18 cellular contexts compared by ENCODE assay signal in genomic region chr1:36991551-36991950, GRCh38. TPM values are rescaled to one million over a fixed set of nuclear protein-coding genes. Genes with fewer than 3 reads are reported as not detected.
A peak's percentile ranks its signal among the peaks of the same experiment; 100 is the strongest.
DNase-seq lines count a peak whose midpoint lies in the region; ATAC-seq and TF ChIP-seq lines count a peak whose summit lies in the region.
"Had no signal": no experiment of that assay in that cellular context is flagged by ENCODE, and none has a peak within 500 bp of the region (broad histone marks: within the 10 kb centered on the region; RNA-seq: fewer than 3 reads in every experiment).

No MANE protein-coding gene starts in this region.

- TF ChIP-seq CTCF in heart left ventricle (IDR thresholded peaks at IDR 0.05) (no peak), glutamatergic neuron (IDR thresholded peaks at IDR 0.05; ENCODE audit: partially characterized antibody, unreplicated experiment) (no peak)

- no peak overlapping the region for H3K4me2 ChIP-seq in neuronal stem cell (ENCODE audit: insufficient read depth, low read length, poor library complexity, severe bottlenecking)

- H3K9me3 ChIP-seq in heart left ventricle (no peaks in the 10 kb centered on the region), neuronal stem cell (replicated peaks in 1 of 2; ENCODE audit: control insufficient read depth in 2 of 2, insufficient read depth in 1 of 2, low read depth in 1 of 2, low read length in 2 of 2) (no peaks in the 10 kb centered on the region)
- H3K9me3 ChIP-seq: Caco-2 had no signal

- H3K4ac ChIP-seq in neuronal stem cell (ENCODE audit: low read length), result peak overlapping the region; percentile 19

- no peak overlapping the region for H4K8ac ChIP-seq in neuronal stem cell (ENCODE audit: low read depth, low read length)

- no peak overlapping the region for H3K14ac ChIP-seq in neuronal stem cell (ENCODE audit: low read length)

- no peak overlapping the region for H2AFZ ChIP-seq in neuronal stem cell (ENCODE audit: low read length)
- H2AFZ ChIP-seq: GM23248 had no signal

- intact Hi-C loops in left ventricle myocardium superior (cut with micrococcal nuclease), result no loop called here
- intact Hi-C loops in heart left ventricle (cut with DNase I), result no loop called here

- H2BK15ac ChIP-seq in neuronal stem cell (ENCODE audit: low read length), result peak overlapping the region; percentile 53

- peak overlapping the region; percentile 26 for H2BK12ac ChIP-seq in neuronal stem cell (ENCODE audit: low read length)

- H3K4me1 Mint-ChIP-seq in glutamatergic neuron (ENCODE audit: low read depth, unreplicated experiment), result peaks cover 3% of the 10 kb centered on the region
- H3K4me1 Mint-ChIP-seq: CD4-positive, alpha-beta memory T cell had no signal

- H3K79me1 ChIP-seq in neuronal stem cell (ENCODE audit: low read depth, low read length), result no peaks in the 10 kb centered on the region

- H3K36me3 Mint-ChIP-seq in glutamatergic neuron (ENCODE audit: unreplicated experiment), result no peaks in the 10 kb centered on the region
- H3K36me3 Mint-ChIP-seq: CD4-positive, alpha-beta memory T cell had no signal

- H3K4me3 Mint-ChIP-seq in glutamatergic neuron (ENCODE audit: unreplicated experiment), result no peak overlapping the region
- H3K4me3 Mint-ChIP-seq: CD4-positive, alpha-beta memory T cell had no signal

- H2BK5ac ChIP-seq in neuronal stem cell (ENCODE audit: low read length), result no peak overlapping the region

- H3K9ac ChIP-seq in neuronal stem cell (ENCODE audit: low read depth, low read length, poor library complexity), result no peak overlapping the region
- H3K9ac ChIP-seq: GM23248 had no signal

- H2BK120ac ChIP-seq in neuronal stem cell (ENCODE audit: low read depth, low read length), result peak overlapping the region; percentile 48

- H3K4me1 ChIP-seq in heart left ventricle (no peaks in the 10 kb centered on the region), neuronal stem cell (ENCODE audit: control insufficient read depth in 2 of 2, insufficient read depth in 1 of 2, low read depth in 1 of 2, low read length in 2 of 2) (peaks cover 0 to 20% of the 10 kb centered on the region in 2 donors)
- H3K4me1 ChIP-seq: Caco-2 had no signal

- H3K18ac ChIP-seq in neuronal stem cell (ENCODE audit: low read length), result peak overlapping the region; percentile 58

- peaks cover 7% of the 10 kb centered on the region for H3K9me3 Mint-ChIP-seq in glutamatergic neuron (ENCODE audit: unreplicated experiment)

- TF ChIP-seq POLR2A in heart left ventricle (IDR thresholded peaks at IDR 0.05), result no peak

- no peak overlapping the region for H4K91ac ChIP-seq in neuronal stem cell (ENCODE audit: low read depth, low read length, poor library complexity)

- no peak overlapping the region for H3K27ac ChIP-seq in heart left ventricle
- H3K27ac ChIP-seq in neuronal stem cell (replicated peaks; ENCODE audit: low read length), result no peak overlapping the region
- H3K27ac ChIP-seq: GM23248 had no signal

- ATAC-seq in left ventricle myocardium superior, result peak; percentile 37
- no peak for ATAC-seq in heart left ventricle
- ATAC-seq: GM12878 had no signal

- in situ Hi-C loops in SK-MEL-5 (cut with HindIII; ENCODE audit: low pct_unique_long_range_greater_than_20kb, low sequenced_read_pairs), result no loop called here

- H3K27me3 Mint-ChIP-seq in glutamatergic neuron (ENCODE audit: unreplicated experiment), result peaks cover 8% of the 10 kb centered on the region

- no peak overlapping the region for H3K4me3 ChIP-seq in heart left ventricle
- no peak overlapping the region for H3K4me3 ChIP-seq in neuronal stem cell (ENCODE audit: low read length in 2 of 2)
- H3K4me3 ChIP-seq: GM12878, GM23248 had no signal

- peak overlapping the region; percentile 54 for H2AK5ac ChIP-seq in neuronal stem cell (ENCODE audit: low read depth, low read length)

- H3K23ac ChIP-seq in neuronal stem cell (ENCODE audit: low read depth, low read length, poor library complexity), result no peak overlapping the region

- WGBS in heart left ventricle, 4 donors, result 62 to 89% (median 66%) methylated on average over 4 of the region's 4 CpGs
- WGBS in neuronal stem cell (ENCODE audit: extremely low coverage in 2 of 2, insufficient read length in 2 of 2, insufficient replicate concordance in 1 of 2), 2 donors, result no CpG with 5 or more reads among the region's 4 CpGs

- no peak for DNase-seq in left ventricle myocardium superior
- no peak for DNase-seq in heart left ventricle
- DNase-seq in SK-MEL-5 (ENCODE audit: low read depth, low spot score), result peak; percentile 71
- DNase-seq in neuronal stem cell (ENCODE audit: low spot score), result no peak
- DNase-seq in DMS53 (lab: John Stamatoyannopoulos, UW), result no peak
- DNase-seq in glutamatergic neuron, result no peak
- DNase-seq: Caco-2; CD4-positive, alpha-beta memory T cell; DMS153; DMS79; EL; GDM1; GM23248; H7; HCEC 1CT had no signal

- H3K27ac Mint-ChIP-seq in glutamatergic neuron (ENCODE audit: unreplicated experiment), result no peak overlapping the region
- H3K27ac Mint-ChIP-seq: CD4-positive, alpha-beta memory T cell had no signal

- H3K27me3 ChIP-seq in heart left ventricle (peaks cover 0 to 17% (median 0%) of the 10 kb centered on the region in 9 donors), neuronal stem cell (ENCODE audit: control insufficient read depth in 3 of 3, insufficient read depth in 3 of 3, low read depth in 1 of 3, low read length in 3 of 3) (peaks cover 0 to 15% (median 0%) of the 10 kb centered on the region in 3 experiments)

- H3K36me3 ChIP-seq in heart left ventricle (no peaks in the 10 kb centered on the region), neuronal stem cell (replicated peaks in 1 of 2; ENCODE audit: control insufficient read depth in 2 of 2, insufficient read depth in 2 of 2, low read length in 2 of 2) (no peaks in the 10 kb centered on the region)

RNA-seq across cellular contexts. Expression of gene GRIK3, which starts 42.8 kb away (rescaled TPM):
- total RNA-seq in left ventricle myocardium superior (0.62 TPM), heart left ventricle (1 to 10 TPM in 2 of 9 donors, under 1 TPM in 7; 0.06 to 1.6 (median 0.29) TPM), glutamatergic neuron (ENCODE audit: unreplicated experiment) (60.1 TPM)
- polyA plus RNA-seq in heart left ventricle, result under 1 TPM; 0.14 to 0.38 TPM
- 0.05 TPM in 1 of 2 replicates, not detected in the other for total RNA-seq in SK-MEL-5 (2014; rRNA removed; shearing (Covaris generic))
- 0.05 TPM in 1 of 2 replicates, not detected in the other for polyA plus RNA-seq in SK-MEL-5 (2015; cell fraction: cytosol; rRNA removed)
- 0.04 TPM in 1 of 2 replicates, not detected in the other for polyA plus RNA-seq in SK-MEL-5 (2015; cell fraction: nucleus; rRNA removed)
- 1.2 TPM for polyA plus RNA-seq in neuronal stem cell (2013, experiment 1 of 2)
- 1.1 TPM for polyA plus RNA-seq in neuronal stem cell (2013, experiment 2 of 2)
- total RNA-seq: A172; Caco-2; CD4-positive, alpha-beta memory T cell; GM12878; GM23248 had no signal
- polyA plus RNA-seq: BJ; CD4-positive, alpha-beta memory T cell; GM12878; GM23248 had no signal

Comparison
In these comparisons a context has a peak if more than half of its experiments do, and no peak if none do; other contexts are left out.
1. RNA of gene GRIK3, which starts 42.8 kb away (total RNA-seq): 60.1 TPM in glutamatergic neuron (single experiment); 0.62 TPM in left ventricle myocardium superior (single experiment), 0.06 to 1.6 TPM in heart left ventricle and 0.05 TPM in SK-MEL-5; every median in the first group is over 10 times any median in the second.